In genomic region chr3:124395584-124396340, GRCh38 we compare ENCODE assay signal across 13 cellular contexts.
DNase-seq lines count a peak whose midpoint lies in the region; ATAC-seq and TF ChIP-seq lines count a peak whose summit lies in the region.
"Had no signal": no experiment of that assay in that cellular context is flagged by ENCODE, and none has a peak within 500 bp of the region (broad histone marks: within the 10 kb centered on the region; RNA-seq: fewer than 3 reads in every experiment).

No MANE protein-coding gene starts in this region.

- DNase-seq in BE2C (peak; percentile 92), NCI-H2171 (lab: John Stamatoyannopoulos, UW) (peak; percentile 8), right lobe of liver (peak; percentile 43 to 72 (median 59)), chondrocyte (ENCODE audit: low spot score) (no peak), inferior parietal cortex (ENCODE audit: extremely low spot score) (no peak)
- DNase-seq in activated CD4-positive, alpha-beta T cell treated with anti-CD3 and anti-CD28 coated beads, Interleukin-2, amount 50 U/mL, for 4 hours: no peak
- DNase-seq in activated CD4-positive, CD25-positive, alpha-beta regulatory T cell treated with anti-CD3 and anti-CD28 coated beads, Interleukin-2, amount 50 U/mL, for 72 hours: no peak
- DNase-seq: activated naive CD4-positive, alpha-beta T cell treated with anti-CD3 and anti-CD28 coated beads, Interleukin-2, amount 10 ng/mL, durations not matched to agents 7 days and 5 days; foreskin melanocyte; NCI-H2029; nephron progenitor cell had no signal

- H3K27ac Mint-ChIP-seq in chondrocyte (ENCODE audit: unreplicated experiment): no peak overlapping the region
- H3K27ac Mint-ChIP-seq: activated naive CD4-positive, alpha-beta T cell treated with anti-CD3 and anti-CD28 coated beads, Interleukin-2, amount 10 ng/mL, durations not matched to agents 7 days and 5 days; nephron progenitor cell had no signal

- intact Hi-C loops in right lobe of liver (cut with DNase I): no loop called here

- TF ChIP-seq POLR2A in right lobe of liver (IDR thresholded peaks at IDR 0.05): no peak

- WGBS in right lobe of liver (ENCODE audit: insufficient coverage, low coverage, low lambda C conversion rate, missing lambda C conversion rate): 8% methylated on average over 1 of the region's 1 CpG

- ATAC-seq in right lobe of liver: peak; percentile 79 to 95 (median 88)

- TF ChIP-seq CTCF in BE2C (IDR thresholded peaks at IDR 0.05; ENCODE audit: low read depth, low read length) (no peak), right lobe of liver (IDR thresholded peaks at IDR 0.05) (no peak), chondrocyte (IDR thresholded peaks at IDR 0.05) (no peak)

- H3K36me3 ChIP-seq in BE2C (peaks cover 21% of the 10 kb centered on the region), right lobe of liver (no peaks in the 10 kb centered on the region)
- H3K36me3 ChIP-seq: HAP-1 had no signal

- no peaks in the 10 kb centered on the region for H3K27me3 Mint-ChIP-seq in chondrocyte (ENCODE audit: low read depth)

- peaks cover 7% of the 10 kb centered on the region for H3K36me3 Mint-ChIP-seq in chondrocyte (ENCODE audit: low read depth)
- H3K36me3 Mint-ChIP-seq: activated naive CD4-positive, alpha-beta T cell treated with anti-CD3 and anti-CD28 coated beads, Interleukin-2, amount 10 ng/mL, durations not matched to agents 7 days and 5 days had no signal

- H3K9me3 ChIP-seq in BE2C: no peaks in the 10 kb centered on the region
- H3K9me3 ChIP-seq in right lobe of liver: no peaks in the 10 kb centered on the region
- H3K9me3 ChIP-seq: HAP-1 had no signal

- H3K27me3 ChIP-seq in BE2C (no peaks in the 10 kb centered on the region), right lobe of liver (no peaks in the 10 kb centered on the region)

- no peak overlapping the region for H3K4me3 ChIP-seq in BE2C (ENCODE audit: low read depth, low read length)
- no peak overlapping the region for H3K4me3 ChIP-seq in right lobe of liver
- H3K4me3 ChIP-seq: HAP-1 had no signal

- peaks cover 41% of the 10 kb centered on the region for H3K4me1 Mint-ChIP-seq in chondrocyte (ENCODE audit: low read depth)
- H3K4me1 Mint-ChIP-seq: activated naive CD4-positive, alpha-beta T cell treated with anti-CD3 and anti-CD28 coated beads, Interleukin-2, amount 10 ng/mL, durations not matched to agents 7 days and 5 days had no signal

- H3K4me3 Mint-ChIP-seq in chondrocyte (ENCODE audit: unreplicated experiment): no peak overlapping the region
- H3K4me3 Mint-ChIP-seq: activated naive CD4-positive, alpha-beta T cell treated with anti-CD3 and anti-CD28 coated beads, Interleukin-2, amount 10 ng/mL, durations not matched to agents 7 days and 5 days; nephron progenitor cell had no signal

- H3K9me3 Mint-ChIP-seq in chondrocyte (ENCODE audit: low read depth): no peaks in the 10 kb centered on the region
- H3K9me3 Mint-ChIP-seq: activated naive CD4-positive, alpha-beta T cell treated with anti-CD3 and anti-CD28 coated beads, Interleukin-2, amount 10 ng/mL, durations not matched to agents 7 days and 5 days; nephron progenitor cell had no signal

- H3K4me1 ChIP-seq in BE2C (peaks cover 37% of the 10 kb centered on the region), right lobe of liver (peaks cover 0 to 41% (median 10%) of the 10 kb centered on the region in 4 donors)
- H3K4me1 ChIP-seq: HAP-1 had no signal

- peak overlapping the region; percentile 2 for H3K27ac ChIP-seq in cingulate gyrus (ENCODE audit: low read depth, low read length)
- H3K27ac ChIP-seq in right lobe of liver: peak overlapping the region; percentile 11 to 85 (median 69)

Comparison
In these comparisons a context has a peak if more than half of its experiments do, and no peak if none do; other contexts are left out.
1. DNase-seq: peak in BE2C (single experiment), NCI-H2171 (single experiment) and right lobe of liver (3 of 3); none in activated CD4-positive, alpha-beta T cell treated with anti-CD3 and anti-CD28 coated beads, Interleukin-2, amount 50 U/mL, for 4 hours (0 of 2), chondrocyte (single experiment), inferior parietal cortex (single experiment) and activated CD4-positive, CD25-positive, alpha-beta regulatory T cell treated with anti-CD3 and anti-CD28 coated beads, Interleukin-2, amount 50 U/mL, for 72 hours (single experiment).